1 cellular context compared by ENCODE assay signal in the genomic region with DNA sequence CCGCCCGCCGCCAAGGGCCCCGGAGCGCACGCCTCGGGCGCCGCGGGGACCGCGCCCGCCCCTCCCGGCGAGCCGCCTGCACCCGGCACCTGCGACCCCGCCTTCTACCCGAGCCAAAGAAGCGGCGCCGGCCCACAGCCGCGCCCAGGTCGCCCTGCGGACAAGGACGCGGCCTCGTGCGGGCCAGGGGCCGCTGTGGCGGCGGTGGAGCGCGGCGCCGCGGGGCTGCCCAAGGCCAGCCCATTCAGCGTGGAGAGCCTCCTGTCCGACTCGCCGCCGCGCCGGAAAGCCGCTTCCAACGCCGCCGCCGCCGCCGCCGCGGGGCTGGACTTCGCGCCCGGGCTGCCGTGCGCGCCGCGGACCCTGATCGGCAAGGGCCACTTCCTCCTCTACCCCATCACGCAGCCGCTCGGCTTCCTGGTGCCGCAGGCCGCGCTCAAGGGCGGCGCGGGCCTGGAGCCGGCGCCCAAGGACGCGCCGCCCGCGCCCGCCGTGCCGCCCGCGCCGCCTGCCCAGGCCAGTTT.
TF ChIP-seq lines count a peak whose summit lies in the region.

No MANE protein-coding gene starts in this region.

TF ChIP-seq in H1, 55 proteins besides CTCF, POLR2A, EP300 and RAD21:
- TF ChIP-seq GABPA (IDR thresholded peaks at IDR 0.05; ENCODE audit: borderline replicate concordance, insufficient read depth, low read length): 0 out of 2 replicates have a peak, but pooled peaks have one; percentile 7
- peak; percentile 80 for TF ChIP-seq CTBP2 (IDR thresholded peaks at IDR 0.05; ENCODE audit: borderline replicate concordance, insufficient read depth, insufficient read length, low read length)
- no peak for TF ChIP-seq CEBPB (IDR thresholded peaks at IDR 0.05; ENCODE audit: low read depth, low read length)
- TF ChIP-seq EZH2 (IDR thresholded peaks at IDR 0.05; ENCODE audit: low read depth, low read length, severe bottlenecking): no peak
- no peak for TF ChIP-seq HDAC6 (IDR thresholded peaks at IDR 0.05; ENCODE audit: low read depth, low read length)
- TF ChIP-seq EGR1 (IDR thresholded peaks at IDR 0.05; ENCODE audit: borderline replicate concordance, low read depth, low read length): no peak
- TF ChIP-seq TAF1 (IDR thresholded peaks at IDR 0.05; ENCODE audit: low read depth, low read length): no peak
- TF ChIP-seq NANOG (IDR thresholded peaks at IDR 0.05; ENCODE audit: insufficient read depth, low read depth, low read length, poor library complexity, severe bottlenecking): no peak
TF ChIP-seq in H1: peak in this region for 2.
